ENCODE assay signal across 14 cellular contexts in genomic region chr2:31256611-31257382, GRCh38. TPM values are rescaled to one million over a fixed set of nuclear protein-coding genes. Genes with fewer than 3 reads are reported as not detected.
A peak's percentile ranks its signal among the peaks of the same experiment; 100 is the strongest.
DNase-seq lines count a peak whose midpoint lies in the region; ATAC-seq and TF ChIP-seq lines count a peak whose summit lies in the region.
"Had no signal": no experiment of that assay in that cellular context is flagged by ENCODE, and none has a peak within 500 bp of the region (broad histone marks: within the 10 kb centered on the region; RNA-seq: fewer than 3 reads in every experiment).

No MANE protein-coding gene starts in this region.

- H3K9me3 Mint-ChIP-seq in naive thymus-derived CD4-positive, alpha-beta T cell: no peaks in the 10 kb centered on the region
- H3K9me3 Mint-ChIP-seq: CD14-positive monocyte had no signal

- POLR2A ChIA-PET in naive thymus-derived CD4-positive, alpha-beta T cell (lab: Charles Lee): no interaction called here

- peak overlapping the region in 3 of 4 donors; percentile 39 to 93 (median 51) for H3K27ac ChIP-seq in esophagus squamous epithelium
- no peak overlapping the region for H3K27ac ChIP-seq in adrenal gland
- H3K27ac ChIP-seq in naive thymus-derived CD4-positive, alpha-beta T cell (ENCODE audit: low read depth, low read length): no peak overlapping the region
- H3K27ac ChIP-seq: suprapubic skin had no signal

- WGBS in esophagus squamous epithelium, 2 donors: 59 to 60% methylated on average over 1 to 2 of the region's 4 CpGs
- 84 to 86% (median 85%) methylated on average over 4 of the region's 4 CpGs for WGBS in adrenal gland, 4 donors

- TF ChIP-seq POLR2A in esophagus squamous epithelium (IDR thresholded peaks at IDR 0.05) (no peak), adrenal gland (IDR thresholded peaks at IDR 0.05) (no peak)

- peaks cover 0 to 37% (median 4%) of the 10 kb centered on the region in 5 donors for H3K36me3 Mint-ChIP-seq in naive thymus-derived CD4-positive, alpha-beta T cell
- H3K36me3 Mint-ChIP-seq: CD14-positive monocyte had no signal

- DNase-seq in ELF-1 (ENCODE audit: low read depth, low spot score) (peak; percentile 79), esophagus squamous epithelium (lab: John Stamatoyannopoulos, UW) (no peak), adrenal gland (no peak), globus pallidus (ENCODE audit: low spot score) (no peak)
- no peak for DNase-seq in effector CD8-positive, alpha-beta T cell (lab: John Stamatoyannopoulos, UW)
- no peak for DNase-seq in naive thymus-derived CD4-positive, alpha-beta T cell
- DNase-seq: activated CD4-positive, CD25-positive, alpha-beta regulatory T cell; stimulated activated CD4-positive, alpha-beta T cell treated with anti-CD3 and anti-CD28 coated beads, Interleukin-2, amount 100 ng/mL, for 24 hours had no signal

- H3K27me3 ChIP-seq in esophagus squamous epithelium (no peaks in the 10 kb centered on the region), adrenal gland (no peaks in the 10 kb centered on the region)
- H3K27me3 ChIP-seq in naive thymus-derived CD4-positive, alpha-beta T cell (ENCODE audit: control insufficient read depth in 2 of 2, insufficient read depth in 2 of 2, low read length in 2 of 2): no peaks in the 10 kb centered on the region
- H3K27me3 ChIP-seq: suprapubic skin had no signal

- H3K9me3 ChIP-seq in esophagus squamous epithelium (no peaks in the 10 kb centered on the region), adrenal gland (replicated peaks in 1 of 3) (no peaks in the 10 kb centered on the region)
- H3K9me3 ChIP-seq in naive thymus-derived CD4-positive, alpha-beta T cell (ENCODE audit: control insufficient read depth in 2 of 3, low read length in 3 of 3): no peaks in the 10 kb centered on the region
- H3K9me3 ChIP-seq: suprapubic skin had no signal

- ATAC-seq in GM21529 (IDR thresholded peaks at IDR 0.05; ENCODE audit: unreplicated experiment): peak; percentile 17
- peak; percentile 2 for ATAC-seq in HG03432 (IDR thresholded peaks at IDR 0.05; ENCODE audit: unreplicated experiment)
- ATAC-seq in naive thymus-derived CD4-positive, alpha-beta T cell: no peak
- ATAC-seq: Panc1 had no signal

- TF ChIP-seq CTCF in esophagus squamous epithelium (IDR thresholded peaks at IDR 0.05) (no peak), adrenal gland (IDR thresholded peaks at IDR 0.05) (no peak)

- H3K4me3 ChIP-seq in esophagus squamous epithelium (no peak overlapping the region), adrenal gland (no peak overlapping the region)
- H3K4me3 ChIP-seq in naive thymus-derived CD4-positive, alpha-beta T cell (ENCODE audit: low read length): no peak overlapping the region
- H3K4me3 ChIP-seq: suprapubic skin had no signal

- CTCF ChIA-PET in naive thymus-derived CD4-positive, alpha-beta T cell (lab: Charles Lee): no interaction called here

- H3K27me3 Mint-ChIP-seq in naive thymus-derived CD4-positive, alpha-beta T cell: no peaks in the 10 kb centered on the region
- H3K27me3 Mint-ChIP-seq: activated naive CD8-positive, alpha-beta T cell had no signal

- intact Hi-C loops in esophagus squamous epithelium (cut with DNase I): no loop called here
- intact Hi-C loops in adrenal gland (cut with DNase I): no loop called here
- intact Hi-C loops in naive thymus-derived CD4-positive, alpha-beta T cell (cut with micrococcal nuclease): no loop called here

- H3K4me1 Mint-ChIP-seq in naive thymus-derived CD4-positive, alpha-beta T cell: peaks cover 0 to 3% (median 0%) of the 10 kb centered on the region in 7 donors
- H3K4me1 Mint-ChIP-seq: CD14-positive monocyte had no signal

- no peak overlapping the region for H3K4me3 Mint-ChIP-seq in naive thymus-derived CD4-positive, alpha-beta T cell
- H3K4me3 Mint-ChIP-seq: activated naive CD8-positive, alpha-beta T cell; CD14-positive monocyte had no signal

- peaks cover 0 to 29% (median 3%) of the 10 kb centered on the region in 3 donors for H3K36me3 ChIP-seq in esophagus squamous epithelium
- peaks cover 0 to 13% of the 10 kb centered on the region in 2 donors for H3K36me3 ChIP-seq in adrenal gland (replicated peaks in 1 of 2)
- H3K36me3 ChIP-seq in naive thymus-derived CD4-positive, alpha-beta T cell (ENCODE audit: control insufficient read depth in 2 of 3, insufficient read depth in 3 of 3, low read length in 3 of 3): peaks cover 0 to 8% (median 0%) of the 10 kb centered on the region in 3 experiments
- H3K36me3 ChIP-seq: suprapubic skin had no signal

- H3K27ac Mint-ChIP-seq in naive thymus-derived CD4-positive, alpha-beta T cell: no peak overlapping the region
- H3K27ac Mint-ChIP-seq: activated naive CD8-positive, alpha-beta T cell had no signal

- H3K4me1 ChIP-seq in esophagus squamous epithelium: peaks cover 29 to 65% (median 44%) of the 10 kb centered on the region in 3 donors
- H3K4me1 ChIP-seq in adrenal gland (replicated peaks in 1 of 2): no peaks in the 10 kb centered on the region
- H3K4me1 ChIP-seq in naive thymus-derived CD4-positive, alpha-beta T cell (ENCODE audit: control insufficient read depth in 2 of 2, insufficient read depth in 2 of 2, low read length in 2 of 2): no peaks in the 10 kb centered on the region

RNA-seq across cellular contexts. Expression of gene EHD3, which starts 22.8 kb away (rescaled TPM):
- total RNA-seq in esophagus squamous epithelium: 10 to 100 TPM; 22.6 to 54.5 (median 38.1) TPM
- total RNA-seq in adrenal gland: 10 to 100 TPM; 15.9 to 51.9 (median 22.3) TPM
- polyA plus RNA-seq in adrenal gland: 10 to 100 TPM in 1 of 3 donors, 1 to 10 TPM in 2; 4.6 to 28.6 (median 8.5) TPM
- total RNA-seq in naive thymus-derived CD4-positive, alpha-beta T cell: 1 to 10 TPM; 1.6 to 4.5 (median 3.5) TPM
- polyA plus RNA-seq in naive thymus-derived CD4-positive, alpha-beta T cell: 1 to 10 TPM; 3.8 to 4.6 TPM

RNA-seq across cellular contexts. Expression of gene CAPN14, which starts 39.5 kb away (rescaled TPM):
- total RNA-seq in esophagus squamous epithelium (100 to 1,000 TPM; 124 to 316 (median 198) TPM), adrenal gland (under 1 TPM in 4 of 8 donors, not detected in 4; 0.10 to 0.28 (median 0.11) TPM)
- polyA plus RNA-seq in adrenal gland: under 1 TPM in 2 of 3 donors, not detected in 1; 0.10 to 0.16 TPM
- under 1 TPM; 0.24 to 0.92 (median 0.62) TPM for total RNA-seq in naive thymus-derived CD4-positive, alpha-beta T cell
- polyA plus RNA-seq in naive thymus-derived CD4-positive, alpha-beta T cell: under 1 TPM; 0.16 to 0.30 TPM
- polyA plus RNA-seq: CD14-positive monocyte had no signal

Comparison
In these comparisons a context has a peak if more than half of its experiments do, and no peak if none do; other contexts are left out.
1. H3K27ac ChIP-seq: peak in esophagus squamous epithelium (3 of 4); none in adrenal gland (0 of 5) and naive thymus-derived CD4-positive, alpha-beta T cell (single experiment).
2. RNA of gene CAPN14, which starts 39.5 kb away (total RNA-seq): 124 to 316 TPM in esophagus squamous epithelium; 0.24 to 0.92 TPM in naive thymus-derived CD4-positive, alpha-beta T cell and 0.10 to 0.28 TPM in adrenal gland; every median in the first group is over 10 times any median in the second.